ENCODE assay signal across 8 cellular contexts in genomic region chr5:83430130-83431010, GRCh38. TPM values are rescaled to one million over a fixed set of nuclear protein-coding genes. Genes with fewer than 3 reads are reported as not detected.
DNase-seq lines count a peak whose midpoint lies in the region; ATAC-seq, FAIRE-seq and TF ChIP-seq lines count a peak whose summit lies in the region.

No MANE protein-coding gene starts in this region.

- no peak overlapping the region for H3K4me2 ChIP-seq in GM12878 (ENCODE audit: control insufficient read depth, insufficient read depth)

- peak; percentile 98 for ATAC-seq in GM12878

- CTCF ChIA-PET in GM12878 (lab: Yijun Ruan, JAX): interaction anchor here (0.6 to 4.0 kb wide), 31 partner anchors 8 to 1119 kb away, joined by 3 to 20 read pairs (median 4); partner anchors contain the start of gene XRCC4

- H3K27ac ChIP-seq in GM12878 (ENCODE audit: control insufficient read depth, insufficient read depth): no peak overlapping the region
- H3K27ac ChIP-seq in spleen: no peak overlapping the region

- intact Hi-C loops in GM12878 (cut with micrococcal nuclease; ENCODE audit: unreplicated experiment): loop anchor here (1.0 to 10.0 kb wide), 6 partner anchors 42 to 1078 kb away; partner anchors contain the start of genes TMEM167A and XRCC4
- intact Hi-C loops in spleen (cut with DNase I; ENCODE audit: low total_unique reads): loop anchor here (10.0 kb wide), 1 partner anchor 1076 kb away; no protein-coding TSS in a partner anchor

- in situ Hi-C loops in GM12878 (cut with MboI): loop anchor here (25.0 kb wide), 1 partner anchor 793 kb away; no protein-coding TSS in a partner anchor

- RAD21 ChIA-PET in GM12878 (lab: Charles Lee; ENCODE audit: unreplicated experiment): interaction anchor here (0.8 to 1.9 kb wide), 10 partner anchors 23 to 1119 kb away, joined by 3 to 18 read pairs (median 4); no protein-coding TSS in a partner anchor

- H3K4me1 ChIP-seq in GM12878 (ENCODE audit: control insufficient read depth, insufficient read depth, low read length): peaks cover 4% of the 10 kb centered on the region; the same call in 1 of the 2 replicates
- H3K4me1 ChIP-seq in spleen: peaks cover 0 to 4% (median 0%) of the 10 kb centered on the region in 6 donors

- no peak overlapping the region for H3K4me3 ChIP-seq in GM12864 (ENCODE audit: low read depth, low read length)
- H3K4me3 ChIP-seq in MG63: no peak overlapping the region
- no peak overlapping the region for H3K4me3 ChIP-seq in GM12878
- H3K4me3 ChIP-seq in spleen: no peak overlapping the region

- BruUV-seq in GM12878 (replicated peaks; lab: Mats Ljungman, UMichigan): no TSS peak

- POLR2A ChIA-PET in GM12878 (lab: Charles Lee): no interaction called here

- H3K79me2 ChIP-seq in GM12878 (ENCODE audit: control insufficient read depth, insufficient read depth, low read length): no peaks in the 10 kb centered on the region

- TF ChIP-seq EP300 in GM12878 (IDR thresholded peaks at IDR 0.05; ENCODE audit: borderline replicate concordance in 1 of 2, control insufficient read depth in 1 of 2, low read depth in 2 of 2, low read length in 2 of 2): no peak

- H3K27me3 ChIP-seq in MG63 (no peaks in the 10 kb centered on the region), GM12878 (replicated peaks in 1 of 2; ENCODE audit: control insufficient read depth in 2 of 2, insufficient read depth in 2 of 2, low read length in 1 of 2) (no peaks in the 10 kb centered on the region), spleen (replicated peaks in 1 of 7) (no peaks in the 10 kb centered on the region)

- H3K36me3 ChIP-seq in MG63: no peaks in the 10 kb centered on the region
- no peaks in the 10 kb centered on the region for H3K36me3 ChIP-seq in GM12878 (ENCODE audit: control insufficient read depth in 2 of 2, insufficient read depth in 2 of 2, low read length in 1 of 2)
- H3K36me3 ChIP-seq in spleen: no peaks in the 10 kb centered on the region

- peak; percentile 94 for TF ChIP-seq RAD21 in GM12878 (IDR thresholded peaks at IDR 0.05; ENCODE audit: insufficient read depth, low read depth, low read length)

- WGBS in GM12878 (ENCODE audit: insufficient coverage, insufficient replicate concordance, low lambda C conversion rate, missing lambda C conversion rate): 37% methylated on average over 13 of the region's 13 CpGs
- WGBS in spleen, 5 donors: 45 to 49% (median 48%) methylated on average over 13 of the region's 13 CpGs

- no peak overlapping the region for H2AFZ ChIP-seq in GM12878 (ENCODE audit: control insufficient read depth, low read depth, low read length)

- H3K9ac ChIP-seq in GM12878 (ENCODE audit: control insufficient read depth, insufficient read depth, low read length): no peak overlapping the region

- no peak for TF ChIP-seq POLR2A in H54 (IDR thresholded peaks at IDR 0.05; ENCODE audit: low read depth, low read length)
- TF ChIP-seq POLR2A in GM12878 (IDR thresholded peaks at IDR 0.05; ENCODE audit: low read depth, low read length): no peak
- TF ChIP-seq POLR2A in spleen (IDR thresholded peaks at IDR 0.05): no peak

- DNase-seq in GM12864 (ENCODE audit: low read depth): peak; percentile 41
- peak; percentile 21 for DNase-seq in H54 (ENCODE audit: insufficient read length, low spot score)
- DNase-seq in MG63: peak; percentile 42
- DNase-seq in T1000 (lab: John Stamatoyannopoulos, UW): peak; percentile 7
- peak; percentile 21 for DNase-seq in GM12878 (ENCODE audit: low read depth, low spot score)
- peak; percentile 71 for DNase-seq in iPS DF 4.7 (ENCODE audit: extremely low read depth, low spot score)
- DNase-seq in spleen: peak; percentile 76
- no peak for DNase-seq in NCI-H128 (lab: John Stamatoyannopoulos, UW; ENCODE audit: unreplicated experiment)

- H3K9me3 ChIP-seq in MG63 (peaks cover 5% of the 10 kb centered on the region; the same call in 1 of the 2 replicates), GM12878 (replicated peaks; ENCODE audit: control insufficient read depth, insufficient read depth, low read length) (no peaks in the 10 kb centered on the region; the same call in 2 of the 3 replicates), spleen (no peaks in the 10 kb centered on the region)

- peak; percentile 99 for FAIRE-seq in H54 (lab: Jason Lieb, UNC)
- FAIRE-seq in GM12878 (lab: Jason Lieb, UNC): peak; percentile 70

- peak; percentile 86 for TF ChIP-seq CTCF in GM12864 (IDR thresholded peaks at IDR 0.05; ENCODE audit: low read depth, low read length, missing control alignments)
- TF ChIP-seq CTCF in GM12878 (IDR thresholded peaks at IDR 0.05 in 2 of 3, conservative IDR thresholded peaks at IDR 0.05 in 1 of 3; ENCODE audit: control insufficient read depth in 2 of 3, extremely low read depth in 1 of 3, insufficient read depth in 1 of 3, low read depth in 3 of 3, low read length in 3 of 3): peak; percentile 86 to 98 (median 91)
- peak; percentile 34 to 90 (median 73) for TF ChIP-seq CTCF in spleen (IDR thresholded peaks at IDR 0.05 in 8 of 11, conservative IDR thresholded peaks at IDR 0.05 in 3 of 11)

- SMC1A ChIA-PET in GM12878 (lab: Charles Lee; ENCODE audit: uncharacterized antibody, unreplicated experiment): interaction anchor here (0.6 to 2.5 kb wide), 27 partner anchors 10 to 1079 kb away, joined by 3 to 10 read pairs (median 4); partner anchors contain the start of gene VCAN

- H4K20me1 ChIP-seq in GM12878 (ENCODE audit: control insufficient read depth, insufficient read depth): no peaks in the 10 kb centered on the region

TF ChIP-seq in GM12878, 131 proteins besides CTCF, POLR2A, EP300 and RAD21 (continues in another document):
- 0 out of 2 replicates have a peak, but pooled peaks have one; percentile 44 for TF ChIP-seq ZNF592 (IDR thresholded peaks at IDR 0.05)
- 0 out of 2 replicates have a peak, but pooled peaks have one; percentile 12 for TF ChIP-seq MYB (IDR thresholded peaks at IDR 0.05; ENCODE audit: borderline replicate concordance, low read depth, low read length)
- TF ChIP-seq POLR2AphosphoS5 (IDR thresholded peaks at IDR 0.05; ENCODE audit: low read length): no peak
- 0 out of 4 replicates have a peak, but pooled peaks of 1 of the 2 experiments have one; percentile 12 for TF ChIP-seq BHLHE40 (IDR thresholded peaks at IDR 0.05; ENCODE audit: borderline replicate concordance in 1 of 2, low read depth in 2 of 2, low read length in 1 of 2)

RNA-seq across cellular contexts. Expression of gene VCAN, which starts 41.2 kb away (rescaled TPM):
- total RNA-seq in MG63 (2014; rRNA removed; shearing (Covaris generic); ENCODE audit: low replicate concordance): 26.6 and 36.9 TPM in 2 replicates
- 12.8 and 15.6 TPM in 2 replicates for total RNA-seq in GM12878 (2013; cell fraction: nucleolus; rRNA removed)
- 7.1 and 9.2 TPM in 2 replicates for total RNA-seq in GM12878 (2014; rRNA removed)
- total RNA-seq in GM12878 (2014; rRNA removed; fragmentation: Illumina TruSeq; extraction: Trizol): 7.2 and 9.4 TPM in 2 replicates
- 12.3 and 15.2 TPM in 2 replicates for total RNA-seq in GM12878 (2021)
- polyA plus RNA-seq in GM12878 (2011; ENCODE audit: low read depth): 3.8 TPM
- 1.2 TPM in 2 replicates for polyA plus RNA-seq in GM12878 (2011; rRNA removed)
- polyA plus RNA-seq in GM12878 (2011; cell fraction: cytosol; rRNA removed): 0.74 and 0.96 TPM in 2 replicates
- polyA plus RNA-seq in GM12878 (2011; cell fraction: nucleus; rRNA removed): 2.4 and 3.4 TPM in 2 replicates
- polyA plus RNA-seq in GM12878 (2012): 1.2 and 1.4 TPM in 2 replicates
- polyA plus RNA-seq in GM12878 (2014; fragmentation: Illumina TruSeq; extraction: Trizol): 7.9 and 10.3 TPM in 2 replicates
- 1 to 10 TPM; 1.4 to 1.5 TPM for polyA plus RNA-seq in GM12878 (2014; fragmentation: Nextera tagmentation; extraction: Ambion mirVana)
- polyA plus RNA-seq in GM12878 (2014; rRNA removed): 5.8 and 7.2 TPM in 2 replicates
- 1 to 10 TPM; 2.9 to 3.2 TPM for polyA plus RNA-seq in GM12878 (2016; fragmentation: Nextera tagmentation; extraction: Ambion mirVana)
- 3.0 and 4.2 TPM in 2 replicates for polyA minus RNA-seq in GM12878 (2011; rRNA and poly(A)+ RNA removed)
- polyA minus RNA-seq in GM12878 (2011; cell fraction: cytosol; rRNA and poly(A)+ RNA removed): 0.67 and 0.94 TPM in 2 replicates
- polyA minus RNA-seq in GM12878 (2011; cell fraction: nucleus; rRNA and poly(A)+ RNA removed): 5.3 and 6.0 TPM in 2 replicates
- 100 to 1,000 TPM in 3 of 7 donors, 10 to 100 TPM in 4; 58.4 to 442 (median 90.6) TPM for total RNA-seq in spleen
- polyA plus RNA-seq in spleen: 1 to 10 TPM; 1.8 to 5.4 (median 2.0) TPM
